In genomic region chr7:92955081-92955480, GRCh38 we compare ENCODE assay signal across 18 cellular contexts.
DNase-seq lines count a peak whose midpoint lies in the region; ATAC-seq and TF ChIP-seq lines count a peak whose summit lies in the region.
"Had no signal": no experiment of that assay in that cellular context is flagged by ENCODE, and none has a peak within 500 bp of the region (broad histone marks: within the 10 kb centered on the region; RNA-seq: fewer than 3 reads in every experiment).

No MANE protein-coding gene starts in this region.

- peaks cover 0 to 14% (median 10%) of the 10 kb centered on the region in 3 donors for H3K36me3 Mint-ChIP-seq in CD8-positive, alpha-beta memory T cell

- H3K27ac ChIP-seq in SK-N-SH (ENCODE audit: low read depth in 2 of 2, low read length in 1 of 2) (no peak overlapping the region), SJCRH30 (no peak overlapping the region), heart left ventricle (no peak overlapping the region)
- H3K27ac ChIP-seq in CD8-positive, alpha-beta memory T cell (ENCODE audit: low read depth, low read length), result no peak overlapping the region
- H3K27ac ChIP-seq: ascending aorta, C4-2B, parathyroid adenoma, thyroid gland had no signal

- H3K9ac ChIP-seq in SK-N-SH, result no peak overlapping the region
- H3K9ac ChIP-seq: parathyroid adenoma had no signal

- H3K4me3 ChIP-seq in SK-N-SH (ENCODE audit: low read depth in 2 of 2, low read length in 1 of 2) (no peak overlapping the region), SJCRH30 (no peak overlapping the region), HAP-1 (no peak overlapping the region), heart left ventricle (no peak overlapping the region)
- H3K4me3 ChIP-seq in CD8-positive, alpha-beta memory T cell (ENCODE audit: low read length), result no peak overlapping the region
- H3K4me3 ChIP-seq: ascending aorta, MG63, thyroid gland had no signal

- H3K4me1 Mint-ChIP-seq in CD8-positive, alpha-beta memory T cell, result no peaks in the 10 kb centered on the region

- TF ChIP-seq POLR2A in heart left ventricle (IDR thresholded peaks at IDR 0.05), result no peak

- H3F3A ChIP-seq in SK-N-SH (replicated peaks; ENCODE audit: insufficient read depth), result no peaks in the 10 kb centered on the region

- in situ Hi-C loops in HAP-1 (cut with MboI; ENCODE audit: low sequenced_read_pairs), result no loop called here

- peaks cover 0 to 2% of the 10 kb centered on the region in 2 experiments; a peak in 1 of 4 replicates for H3K4me1 ChIP-seq in SK-N-SH (ENCODE audit: control insufficient read depth in 1 of 2, insufficient read depth in 2 of 2, low read depth in 1 of 2, low read length in 1 of 2)
- peaks cover 19% of the 10 kb centered on the region for H3K4me1 ChIP-seq in SJCRH30
- H3K4me1 ChIP-seq in HAP-1, result no peaks in the 10 kb centered on the region
- no peaks in the 10 kb centered on the region for H3K4me1 ChIP-seq in CD8-positive, alpha-beta memory T cell (ENCODE audit: insufficient read depth, low read length)
- no peaks in the 10 kb centered on the region for H3K4me1 ChIP-seq in heart left ventricle
- H3K4me1 ChIP-seq: ascending aorta, parathyroid adenoma, thyroid gland had no signal

- H2AFZ ChIP-seq in SK-N-SH (ENCODE audit: low read depth), result 0 out of 2 replicates have a peak overlapping the region, but pooled peaks have one; percentile 1
- H2AFZ ChIP-seq: parathyroid adenoma had no signal

- no peak for TF ChIP-seq CTCF in SK-N-SH (IDR thresholded peaks at IDR 0.05)
- no peak for TF ChIP-seq CTCF in heart left ventricle (IDR thresholded peaks at IDR 0.05)

- no peak overlapping the region for H3K4me3 Mint-ChIP-seq in CD8-positive, alpha-beta memory T cell

- TF ChIP-seq EP300 in SK-N-SH (IDR thresholded peaks at IDR 0.05; ENCODE audit: borderline replicate concordance in 1 of 2, low read depth in 1 of 2, low read length in 1 of 2), result no peak

- POLR2A ChIA-PET in SK-N-SH (lab: Yijun Ruan, JAX), result no interaction called here
- POLR2A ChIA-PET in CD8-positive, alpha-beta memory T cell (lab: Charles Lee), result no interaction called here

- no peaks in the 10 kb centered on the region for H3K79me2 ChIP-seq in SK-N-SH (ENCODE audit: insufficient read depth)
- H3K79me2 ChIP-seq: parathyroid adenoma had no signal

- H3K27me3 ChIP-seq in SK-N-SH (ENCODE audit: insufficient read depth) (no peaks in the 10 kb centered on the region), SJCRH30 (no peaks in the 10 kb centered on the region), HAP-1 (ENCODE audit: low read depth) (no peaks in the 10 kb centered on the region), heart left ventricle (no peaks in the 10 kb centered on the region)
- H3K27me3 ChIP-seq in CD8-positive, alpha-beta memory T cell (ENCODE audit: insufficient read depth, low read length, poor library complexity, severe bottlenecking), result no peaks in the 10 kb centered on the region
- H3K27me3 ChIP-seq: ascending aorta, MG63, thyroid gland had no signal

- H3K36me3 ChIP-seq in SK-N-SH (replicated peaks in 1 of 2; ENCODE audit: control insufficient read depth in 1 of 2, insufficient read depth in 2 of 2, low read length in 1 of 2) (peaks cover 0 to 7% of the 10 kb centered on the region in 2 experiments), SJCRH30 (no peaks in the 10 kb centered on the region), HAP-1 (replicated peaks) (no peaks in the 10 kb centered on the region), heart left ventricle (no peaks in the 10 kb centered on the region)
- no peaks in the 10 kb centered on the region for H3K36me3 ChIP-seq in CD8-positive, alpha-beta memory T cell (ENCODE audit: insufficient read depth, low read length)
- H3K36me3 ChIP-seq: ascending aorta, MG63, thyroid gland had no signal

- no peaks in the 10 kb centered on the region for H4K20me1 ChIP-seq in SK-N-SH (ENCODE audit: insufficient read depth)

- ATAC-seq in SK-N-SH treated with all-trans-retinoic acid at 6 μM for 48 hours, result no peak
- no peak for ATAC-seq in heart left ventricle

- no peak for DNase-seq in SK-N-SH
- peak; percentile 77 for DNase-seq in Daoy (ENCODE audit: low read depth)
- peak; percentile 94 to 97 for DNase-seq in SJCRH30
- DNase-seq in islet precursor cell, result peak; percentile 86
- DNase-seq in HAP-1 (ENCODE audit: low spot score in 2 of 2), result no peak
- DNase-seq in CD8-positive, alpha-beta memory T cell, result no peak
- DNase-seq in heart left ventricle, result no peak
- DNase-seq: 8988T, DMS79, MG63, NCI-H1930, NCI-H510A, small intestine, thyroid gland had no signal

- no peak overlapping the region for H3K4me2 ChIP-seq in SK-N-SH

- intact Hi-C loops in heart left ventricle (cut with DNase I), result no loop called here

- H3K27me3 Mint-ChIP-seq in CD8-positive, alpha-beta memory T cell, result peaks cover 12 to 30% of the 10 kb centered on the region in 2 donors

- H3K27ac Mint-ChIP-seq in CD8-positive, alpha-beta memory T cell, result no peak overlapping the region

- H3K9me3 ChIP-seq in SK-N-SH, result peaks cover 14% of the 10 kb centered on the region; the same call in 1 of the 2 replicates
- H3K9me3 ChIP-seq in SJCRH30 (replicated peaks), result peaks cover 21% of the 10 kb centered on the region
- 0 out of 2 replicates have a peak, but pooled peaks cover 2% of the 10 kb centered on the region for H3K9me3 ChIP-seq in HAP-1
- H3K9me3 ChIP-seq in CD8-positive, alpha-beta memory T cell (ENCODE audit: low read length), result no peaks in the 10 kb centered on the region
- peaks cover 0 to 14% (median 4%) of the 10 kb centered on the region in 12 donors for H3K9me3 ChIP-seq in heart left ventricle
- H3K9me3 ChIP-seq: ascending aorta, thyroid gland had no signal

- peaks cover 2 to 13% (median 8%) of the 10 kb centered on the region in 5 donors for H3K9me3 Mint-ChIP-seq in CD8-positive, alpha-beta memory T cell

- 32% methylated on average over 6 of the region's 6 CpGs for WGBS in SK-N-SH (ENCODE audit: low lambda C conversion rate)
- 72 to 81% (median 79%) methylated on average over 6 of the region's 6 CpGs for WGBS in heart left ventricle, 4 donors

- TF ChIP-seq RAD21 in SK-N-SH (IDR thresholded peaks at IDR 0.05; ENCODE audit: low read length), result no peak

- CTCF ChIA-PET in SK-N-SH (lab: Yijun Ruan, JAX), result interaction anchor here (1.3 kb wide), 1 partner anchor 9 kb away, joined by 3 read pairs; no protein-coding TSS in a partner anchor
- CTCF ChIA-PET in CD8-positive, alpha-beta memory T cell (lab: Charles Lee), result no interaction called here

- no peaks in the 10 kb centered on the region for H3K9me2 ChIP-seq in SK-N-SH

TF ChIP-seq in SK-N-SH, 30 proteins besides CTCF, POLR2A, EP300 and RAD21:
- TF ChIP-seq MAX (IDR thresholded peaks at IDR 0.05; ENCODE audit: low read depth) (no peak), USF1 (IDR thresholded peaks at IDR 0.05; ENCODE audit: borderline replicate concordance, low read depth) (no peak), RFX5 (IDR thresholded peaks at IDR 0.05; ENCODE audit: low read length) (no peak), SIN3A (IDR thresholded peaks at IDR 0.05; ENCODE audit: borderline replicate concordance, low read depth, low read length) (no peak), TCF12 (IDR thresholded peaks at IDR 0.05) (no peak), GABPA (IDR thresholded peaks at IDR 0.05; ENCODE audit: low read depth) (no peak), SMC3 (IDR thresholded peaks at IDR 0.05; ENCODE audit: low read depth, low read length) (no peak), RXRA (IDR thresholded peaks at IDR 0.05; ENCODE audit: borderline replicate concordance, low read depth) (no peak), CHD2 (IDR thresholded peaks at IDR 0.05; ENCODE audit: low read length, partially characterized antibody) (no peak), JUND (IDR thresholded peaks at IDR 0.05) (no peak), MXI1 (IDR thresholded peaks at IDR 0.05; ENCODE audit: low read depth, low read length) (no peak), FOSL2 (IDR thresholded peaks at IDR 0.05; ENCODE audit: borderline replicate concordance, low read depth) (no peak)

TF ChIP-seq in SK-N-SH treated with all-trans-retinoic acid at 6 μM for 48 hours, 23 proteins besides CTCF, POLR2A, EP300 and RAD21 (continues in another document):
- no peak for TF ChIP-seq SNAI2 (CRISPR knock-in tag; IDR thresholded peaks at IDR 0.05)
- no peak for TF ChIP-seq TCF4 (CRISPR knock-in tag; IDR thresholded peaks at IDR 0.05; ENCODE audit: borderline replicate concordance)
- TF ChIP-seq CSDC2 (CRISPR knock-in tag; IDR thresholded peaks at IDR 0.05), result no peak
- TF ChIP-seq CSRNP3 (CRISPR knock-in tag; IDR thresholded peaks at IDR 0.05), result no peak
- no peak for TF ChIP-seq ISL1 (CRISPR knock-in tag; IDR thresholded peaks at IDR 0.05)
- no peak for TF ChIP-seq ZNF565 (CRISPR knock-in tag; conservative IDR thresholded peaks at IDR 0.05; ENCODE audit: low read depth)
- TF ChIP-seq TOX (CRISPR knock-in tag; IDR thresholded peaks at IDR 0.05; ENCODE audit: borderline replicate concordance), result no peak
- TF ChIP-seq RARB (CRISPR knock-in tag; IDR thresholded peaks at IDR 0.05), result no peak
- TF ChIP-seq GLIS3 (CRISPR knock-in tag; IDR thresholded peaks at IDR 0.05), result no peak
- TF ChIP-seq POU6F1 (CRISPR knock-in tag; IDR thresholded peaks at IDR 0.05; ENCODE audit: borderline replicate concordance, low read depth), result no peak

Comparison
In these comparisons a context has a peak if more than half of its experiments do, and no peak if none do; other contexts are left out.
1. DNase-seq: peak in Daoy (single experiment), SJCRH30 (2 of 2) and islet precursor cell (single experiment); none in SK-N-SH (single experiment), HAP-1 (0 of 2), CD8-positive, alpha-beta memory T cell (0 of 5) and heart left ventricle (0 of 5).